ENCODE assay signal across 14 cellular contexts in the genomic region with DNA sequence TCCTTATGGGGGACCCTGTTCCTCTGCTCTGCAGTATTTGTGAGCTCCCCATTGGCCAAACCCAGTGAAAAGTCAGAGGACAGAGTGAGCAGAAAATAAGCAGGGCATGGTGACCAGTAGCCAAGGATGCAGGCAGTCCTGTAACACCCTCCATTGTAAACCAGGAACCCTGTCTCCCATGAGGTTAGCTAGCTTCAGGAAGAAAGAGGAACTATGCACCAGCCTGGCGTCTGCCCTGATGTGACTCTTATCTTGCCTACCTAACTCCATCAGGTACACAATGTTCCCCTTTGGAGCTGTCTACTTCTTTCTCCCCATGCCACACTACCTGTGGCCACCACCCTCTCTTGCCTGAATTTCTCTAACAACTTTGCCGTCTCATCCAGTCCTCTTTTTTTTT.
A peak's percentile ranks its signal among the peaks of the same experiment; 100 is the strongest.
DNase-seq lines count a peak whose midpoint lies in the region; ATAC-seq and TF ChIP-seq lines count a peak whose summit lies in the region.
"Had no signal": no experiment of that assay in that cellular context is flagged by ENCODE, and none has a peak within 500 bp of the region (broad histone marks: within the 10 kb centered on the region; RNA-seq: fewer than 3 reads in every experiment).

No MANE protein-coding gene starts in this region.

- H3K27me3 ChIP-seq in lower lobe of right lung (ENCODE audit: low read depth) = no peaks in the 10 kb centered on the region
- H3K27me3 ChIP-seq in SJCRH30 = no peaks in the 10 kb centered on the region; the same call in 1 of the 2 replicates
- H3K27me3 ChIP-seq in suprapubic skin = no peaks in the 10 kb centered on the region

- no peak overlapping the region for H3K4me3 ChIP-seq in lower lobe of right lung
- no peak overlapping the region for H3K4me3 ChIP-seq in SJCRH30
- no peak overlapping the region for H3K4me3 ChIP-seq in suprapubic skin

- TF ChIP-seq CTCF in lower lobe of right lung (IDR thresholded peaks at IDR 0.05) (no peak), suprapubic skin (IDR thresholded peaks at IDR 0.05) (no peak)

- no peak overlapping the region for H3K27ac ChIP-seq in lower lobe of right lung
- no peak overlapping the region for H3K27ac ChIP-seq in SJCRH30
- H3K27ac ChIP-seq in suprapubic skin = no peak overlapping the region

- TF ChIP-seq EP300 in suprapubic skin (IDR thresholded peaks at IDR 0.05) = no peak

- 82% methylated on average over 2 of the region's 2 CpGs for whole genome bisulfite sequencing in suprapubic skin

- H3K36me3 ChIP-seq in lower lobe of right lung (no peaks in the 10 kb centered on the region), SJCRH30 (no peaks in the 10 kb centered on the region), suprapubic skin (no peaks in the 10 kb centered on the region)

- ATAC-seq in GM18505 (IDR thresholded peaks at IDR 0.05; ENCODE audit: unreplicated experiment) (peak; percentile 25), GM21723 (IDR thresholded peaks at IDR 0.05; ENCODE audit: unreplicated experiment) (peak; percentile 35), lower lobe of right lung (peak; percentile 15 to 34)
- ATAC-seq: natural killer cell had no signal

- DNase-seq in MV-4-11 (lab: John Stamatoyannopoulos, UW) = peak; percentile 67
- DNase-seq in lower lobe of right lung = no peak
- no peak for DNase-seq in SJCRH30
- DNase-seq in NCI-H510A treated with DMSO at 0.1 percent for 48 hours (lab: John Stamatoyannopoulos, UW) = no peak
- DNase-seq in DMS79 (lab: John Stamatoyannopoulos, UW) = no peak
- no peak for DNase-seq in suprapubic skin (ENCODE audit: low spot score in 2 of 2)
- DNase-seq: activated CD8-positive, alpha-beta memory T cell treated with anti-CD3 and anti-CD28 coated beads, Interleukin-2, amount 50 U/mL, for 4 hours; activated naive CD8-positive, alpha-beta T cell treated with anti-CD3 and anti-CD28 coated beads for 36 hours; central memory CD4-positive, alpha-beta T cell; DMS79 treated with DMSO at 0.1 percent for 48 hours; natural killer cell; retina had no signal

- no peaks in the 10 kb centered on the region for H3K9me3 ChIP-seq in lower lobe of right lung
- no peaks in the 10 kb centered on the region for H3K9me3 ChIP-seq in SJCRH30 (replicated peaks)
- H3K9me3 ChIP-seq in suprapubic skin = no peaks in the 10 kb centered on the region

- intact Hi-C loops in lower lobe of right lung (cut with DNase I) = no loop called here

- TF ChIP-seq POLR2A in GM18505 (IDR thresholded peaks at IDR 0.05; ENCODE audit: borderline replicate concordance, extremely low read depth, insufficient read depth, insufficient read length) = no peak
- TF ChIP-seq POLR2A in suprapubic skin (IDR thresholded peaks at IDR 0.05) = no peak

- no peaks in the 10 kb centered on the region for H3K4me1 ChIP-seq in lower lobe of right lung
- no peaks in the 10 kb centered on the region for H3K4me1 ChIP-seq in SJCRH30
- H3K4me1 ChIP-seq in suprapubic skin = no peaks in the 10 kb centered on the region
